ENCODE assay signal across 21 cellular contexts in the genomic region with DNA sequence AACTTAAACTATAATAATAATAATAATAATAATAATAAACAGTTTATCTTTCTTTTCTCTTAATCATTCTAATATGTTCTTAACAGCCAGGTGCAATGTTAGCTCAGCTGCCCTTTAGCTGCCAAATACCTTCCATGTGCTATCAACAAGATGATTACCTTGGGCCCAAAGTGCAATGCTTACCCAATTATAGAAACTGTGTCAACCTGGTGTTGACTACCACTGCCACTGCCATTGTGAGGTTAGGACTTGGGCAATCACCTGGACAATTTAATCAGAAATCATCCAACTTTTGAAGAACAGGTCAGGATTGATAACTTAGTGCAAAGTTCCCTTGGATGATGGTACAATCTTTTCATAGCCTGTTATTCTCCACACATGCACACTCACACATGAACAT.
"Had no signal": no experiment of that assay in that cellular context is flagged by ENCODE, and none has a peak within 500 bp of the region (broad histone marks: within the 10 kb centered on the region; RNA-seq: fewer than 3 reads in every experiment).

No MANE protein-coding gene starts in this region.

- H3K27ac ChIP-seq: HL-60, RWPE1 had no signal

- H3K9ac ChIP-seq: SK-N-SH had no signal

- ATAC-seq: Panc1, PC-3, T-cell had no signal

- H3K27me3 ChIP-seq: MG63 had no signal

- H3K36me3 ChIP-seq: MG63 had no signal

- H3K4me2 ChIP-seq: SK-N-SH had no signal

- H3K4me3 ChIP-seq: MG63 had no signal

- H3K9me3 ChIP-seq: MG63, SK-N-SH had no signal

- DNase-seq: Karpas-422; KG1; MG63; NCI-H1417 treated with DMSO at 0.1 percent for 48 hours; NCI-H146; NCI-H1694 treated with DMSO at 0.1 percent for 48 hours; NCI-H1930; NCI-H2081; NCI-H2107; NCI-H2227 treated with DMSO at 0.1 percent for 48 hours; NCI-H524; NCI-H526 treated with DMSO at 0.1 percent for 48 hours; NK-92 treated with Interleukin-12 subunit alpha and Interleukin-12 subunit beta, amount 100 ng/mL, for 24 hours; PC-3; SHP77; SK-N-SH; SW 1271; T-cell had no signal
